In genomic region chr17:35428229-35428628, GRCh38 we compare ENCODE assay signal across 29 cellular contexts. TPM values are rescaled to one million over a fixed set of nuclear protein-coding genes. Genes with fewer than 3 reads are reported as not detected.
DNase-seq lines count a peak whose midpoint lies in the region; ATAC-seq and TF ChIP-seq lines count a peak whose summit lies in the region.
"Had no signal": no experiment of that assay in that cellular context is flagged by ENCODE, and none has a peak within 500 bp of the region (broad histone marks: within the 10 kb centered on the region; RNA-seq: fewer than 3 reads in every experiment).

No MANE protein-coding gene starts in this region.

- no peak overlapping the region for H3K27ac Mint-ChIP-seq in stimulated activated naive CD8-positive, alpha-beta T cell treated with anti-CD3 and anti-CD28 coated beads, Interleukin-15, amount 100 ng/mL, for 72 hours
- no peak overlapping the region for H3K27ac Mint-ChIP-seq in WTC11

- H3K27ac ChIP-seq in adipose tissue (ENCODE audit: low read depth, low read length): peak overlapping the region; percentile 2
- no peak overlapping the region for H3K27ac ChIP-seq in ovary
- H3K27ac ChIP-seq: brain microvascular endothelial cell, lower lobe of right lung, prostate gland, right lobe of liver, RWPE1, tibial artery had no signal

- no peaks in the 10 kb centered on the region for H3K27me3 Mint-ChIP-seq in stimulated activated naive CD8-positive, alpha-beta T cell treated with anti-CD3 and anti-CD28 coated beads, Interleukin-15, amount 100 ng/mL, for 72 hours
- peaks cover 52% of the 10 kb centered on the region for H3K27me3 Mint-ChIP-seq in WTC11 (ENCODE audit: low read depth)
- H3K27me3 Mint-ChIP-seq: naive thymus-derived CD4-positive, alpha-beta T cell had no signal

- POLR2A ChIA-PET in WTC11 (lab: Charles Lee): no interaction called here

- no peaks in the 10 kb centered on the region for H3K36me3 Mint-ChIP-seq in WTC11

- no peak for TF ChIP-seq POLR2A in ovary (IDR thresholded peaks at IDR 0.05)

- TF ChIP-seq CTCF in WTC11 (IDR thresholded peaks at IDR 0.05): no peak
- no peak for TF ChIP-seq CTCF in ovary (IDR thresholded peaks at IDR 0.05)

- CTCF ChIA-PET in WTC11 (lab: Charles Lee): no interaction called here

- DNase-seq in stimulated activated naive CD8-positive, alpha-beta T cell treated with anti-CD3 and anti-CD28 coated beads, Interleukin-15, amount 100 ng/mL, for 72 hours: no peak
- DNase-seq in stimulated activated naive CD8-positive, alpha-beta T cell treated with anti-CD3 and anti-CD28 coated beads, Interleukin-15, Interleukin-2, amounts not matched to agents 100 U/mL and 50 U/mL, for 24 hours: no peak
- DNase-seq in MV-4-11 (lab: John Stamatoyannopoulos, UW): peak; percentile 74
- no peak for DNase-seq in glomerular visceral epithelial cell (ENCODE audit: extremely low spot score)
- no peak for DNase-seq in WTC11 (ENCODE audit: low spot score)
- DNase-seq in ovary: no peak
- DNase-seq: activated gamma-delta T cell treated with Interleukin-2 at 50 U/mL for 16 hours; amniotic stem cell; brain microvascular endothelial cell; DMS79; GDM1; hippocampal formation; IMR-90; lower lobe of right lung; midbrain; naive thymus-derived CD4-positive, alpha-beta T cell; NCI-H1105 treated with DMSO at 0.1 percent for 48 hours; NCI-H187 treated with DMSO at 0.1 percent for 48 hours; NCI-H2171; NCI-H510A; nucleus accumbens; OCI-M1; right lobe of liver; stimulated activated CD8-positive, alpha-beta memory T cell treated with anti-CD3 and anti-CD28 coated beads, Interleukin-4, amount 100 ng/mL, for 48 hours; tibial artery had no signal

- intact Hi-C loops in ovary (cut with DNase I): loop anchor here in 1 of 4 donors (10.0 kb wide), 1 partner anchor 317 kb away; no protein-coding TSS in a partner anchor

- peak overlapping the region; percentile 11 to 29 for H3K4me3 Mint-ChIP-seq in stimulated activated naive CD8-positive, alpha-beta T cell treated with anti-CD3 and anti-CD28 coated beads, Interleukin-15, amount 100 ng/mL, for 72 hours
- H3K4me3 Mint-ChIP-seq in WTC11: no peak overlapping the region

- ATAC-seq in stimulated activated naive CD8-positive, alpha-beta T cell treated with anti-CD3 and anti-CD28 coated beads, Interleukin-15, amount 100 ng/mL, for 72 hours: peak; percentile 48
- no peak for ATAC-seq in stimulated activated naive CD8-positive, alpha-beta T cell treated with anti-CD3 and anti-CD28 coated beads, Interleukin-15, Interleukin-2, amounts not matched to agents 100 U/mL and 50 U/mL, for 24 hours
- ATAC-seq in WTC11: no peak
- ATAC-seq: activated CD4-positive, CD25-positive, alpha-beta regulatory T cell treated with anti-CD3 and anti-CD28 coated beads, Interleukin-2, amount 50 U/mL, for 24 hours; lower lobe of right lung; naive thymus-derived CD4-positive, alpha-beta T cell; right lobe of liver had no signal

- H3K4me1 ChIP-seq in ovary (ENCODE audit: insufficient read depth): peaks cover 8% of the 10 kb centered on the region
- H3K4me1 ChIP-seq: prostate gland had no signal

- 69 to 94% (median 70%) methylated on average over 2 of the region's 2 CpGs for WGBS in adipose tissue, 3 donors
- WGBS in ovary, 3 donors: 88 to 93% (median 93%) methylated on average over 2 of the region's 2 CpGs

- TF ChIP-seq EP300 in ovary (IDR thresholded peaks at IDR 0.05): no peak

- H3K9me3 ChIP-seq in ovary: no peaks in the 10 kb centered on the region
- H3K9me3 ChIP-seq: lower lobe of right lung, prostate gland, right lobe of liver, tibial artery had no signal

- H3K27me3 ChIP-seq in ovary: no peaks in the 10 kb centered on the region
- H3K27me3 ChIP-seq: brain microvascular endothelial cell, right lobe of liver, tibial artery had no signal

- H3K9me3 Mint-ChIP-seq in stimulated activated naive CD8-positive, alpha-beta T cell treated with anti-CD3 and anti-CD28 coated beads, Interleukin-15, amount 100 ng/mL, for 72 hours: no peaks in the 10 kb centered on the region
- no peaks in the 10 kb centered on the region for H3K9me3 Mint-ChIP-seq in WTC11
- H3K9me3 Mint-ChIP-seq: naive thymus-derived CD4-positive, alpha-beta T cell had no signal

- H3K4me1 Mint-ChIP-seq in stimulated activated naive CD8-positive, alpha-beta T cell treated with anti-CD3 and anti-CD28 coated beads, Interleukin-15, amount 100 ng/mL, for 72 hours: peaks cover 67% of the 10 kb centered on the region
- H3K4me1 Mint-ChIP-seq in WTC11: peaks cover 49% of the 10 kb centered on the region

- H3K4me3 ChIP-seq in ovary: no peak overlapping the region
- H3K4me3 ChIP-seq: lower lobe of right lung, prostate gland, right lobe of liver, tibial artery had no signal

- no peaks in the 10 kb centered on the region for H3K36me3 ChIP-seq in ovary
- H3K36me3 ChIP-seq: lower lobe of right lung, prostate gland, right lobe of liver, tibial artery had no signal

TF ChIP-seq in WTC11, 78 proteins besides CTCF, POLR2A, EP300 and RAD21 (continues in another document):
- TF ChIP-seq SMAD3 (CRISPR knock-in tag; IDR thresholded peaks at IDR 0.05; ENCODE audit: borderline replicate concordance) (no peak), GABPB1 (CRISPR knock-in tag; IDR thresholded peaks at IDR 0.05) (no peak), FOXP1 (CRISPR knock-in tag; IDR thresholded peaks at IDR 0.05; ENCODE audit: borderline replicate concordance) (no peak), SP1 (CRISPR knock-in tag; conservative IDR thresholded peaks at IDR 0.05) (no peak), RELA (CRISPR knock-in tag; IDR thresholded peaks at IDR 0.05; ENCODE audit: borderline replicate concordance) (no peak), ATF3 (CRISPR knock-in tag; conservative IDR thresholded peaks at IDR 0.05) (no peak)
- TF ChIP-seq, protein P1, sequence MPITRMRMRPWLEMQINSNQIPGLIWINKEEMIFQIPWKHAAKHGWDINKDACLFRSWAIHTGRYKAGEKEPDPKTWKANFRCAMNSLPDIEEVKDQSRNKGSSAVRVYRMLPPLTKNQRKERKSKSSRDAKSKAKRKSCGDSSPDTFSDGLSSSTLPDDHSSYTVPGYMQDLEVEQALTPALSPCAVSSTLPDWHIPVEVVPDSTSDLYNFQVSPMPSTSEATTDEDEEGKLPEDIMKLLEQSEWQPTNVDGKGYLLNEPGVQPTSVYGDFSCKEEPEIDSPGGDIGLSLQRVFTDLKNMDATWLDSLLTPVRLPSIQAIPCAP (CRISPR knock-in tag; IDR thresholded peaks at IDR 0.05): no peak
- TF ChIP-seq, protein P2, sequence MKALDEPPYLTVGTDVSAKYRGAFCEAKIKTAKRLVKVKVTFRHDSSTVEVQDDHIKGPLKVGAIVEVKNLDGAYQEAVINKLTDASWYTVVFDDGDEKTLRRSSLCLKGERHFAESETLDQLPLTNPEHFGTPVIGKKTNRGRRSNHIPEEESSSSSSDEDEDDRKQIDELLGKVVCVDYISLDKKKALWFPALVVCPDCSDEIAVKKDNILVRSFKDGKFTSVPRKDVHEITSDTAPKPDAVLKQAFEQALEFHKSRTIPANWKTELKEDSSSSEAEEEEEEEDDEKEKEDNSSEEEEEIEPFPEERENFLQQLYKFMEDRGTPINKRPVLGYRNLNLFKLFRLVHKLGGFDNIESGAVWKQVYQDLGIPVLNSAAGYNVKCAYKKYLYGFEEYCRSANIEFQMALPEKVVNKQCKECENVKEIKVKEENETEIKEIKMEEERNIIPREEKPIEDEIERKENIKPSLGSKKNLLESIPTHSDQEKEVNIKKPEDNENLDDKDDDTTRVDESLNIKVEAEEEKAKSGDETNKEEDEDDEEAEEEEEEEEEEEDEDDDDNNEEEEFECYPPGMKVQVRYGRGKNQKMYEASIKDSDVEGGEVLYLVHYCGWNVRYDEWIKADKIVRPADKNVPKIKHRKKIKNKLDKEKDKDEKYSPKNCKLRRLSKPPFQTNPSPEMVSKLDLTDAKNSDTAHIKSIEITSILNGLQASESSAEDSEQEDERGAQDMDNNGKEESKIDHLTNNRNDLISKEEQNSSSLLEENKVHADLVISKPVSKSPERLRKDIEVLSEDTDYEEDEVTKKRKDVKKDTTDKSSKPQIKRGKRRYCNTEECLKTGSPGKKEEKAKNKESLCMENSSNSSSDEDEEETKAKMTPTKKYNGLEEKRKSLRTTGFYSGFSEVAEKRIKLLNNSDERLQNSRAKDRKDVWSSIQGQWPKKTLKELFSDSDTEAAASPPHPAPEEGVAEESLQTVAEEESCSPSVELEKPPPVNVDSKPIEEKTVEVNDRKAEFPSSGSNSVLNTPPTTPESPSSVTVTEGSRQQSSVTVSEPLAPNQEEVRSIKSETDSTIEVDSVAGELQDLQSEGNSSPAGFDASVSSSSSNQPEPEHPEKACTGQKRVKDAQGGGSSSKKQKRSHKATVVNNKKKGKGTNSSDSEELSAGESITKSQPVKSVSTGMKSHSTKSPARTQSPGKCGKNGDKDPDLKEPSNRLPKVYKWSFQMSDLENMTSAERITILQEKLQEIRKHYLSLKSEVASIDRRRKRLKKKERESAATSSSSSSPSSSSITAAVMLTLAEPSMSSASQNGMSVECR (CRISPR knock-in tag; IDR thresholded peaks at IDR 0.05; ENCODE audit: borderline replicate concordance): no peak

RNA-seq across cellular contexts. Expression of gene SLFN12, which starts 4.1 kb away (rescaled TPM):
- polyA plus RNA-seq in adipose tissue (10 to 100 TPM in 1 of 3 donors, 1 to 10 TPM in 1, under 1 TPM in 1; 0.49 to 10.1 (median 4.4) TPM), ovary (10 to 100 TPM in 1 of 2 donors, 1 to 10 TPM in 1; 4.4 to 10.3 TPM)
- total RNA-seq in WTC11 (2021) (12.2 to 12.7 TPM (median 12.4 TPM) in 3 replicates), ovary (10 to 100 TPM in 2 of 7 donors, 1 to 10 TPM in 5; 7.0 to 11.3 (median 7.8) TPM)

RNA-seq across cellular contexts. Expression of gene SLFN13, which starts 20.3 kb away (rescaled TPM):
- polyA plus RNA-seq in adipose tissue (1 to 10 TPM in 2 of 3 donors, under 1 TPM in 1; 0.49 to 1.7 (median 1.2) TPM), ovary (1 to 10 TPM in 1 of 2 donors, under 1 TPM in 1; 0.99 to 6.4 TPM)
- total RNA-seq in WTC11 (2021) (19.7 to 22.1 TPM (median 20.8 TPM) in 3 replicates), ovary (10 to 100 TPM in 5 of 7 donors, 1 to 10 TPM in 2; 1.7 to 20.6 (median 14.4) TPM)

RNA-seq across cellular contexts. Expression of gene SLFN11, which starts 54.8 kb away (rescaled TPM):
- 10 to 100 TPM in 2 of 3 donors, 1 to 10 TPM in 1; 1.2 to 32.2 (median 19.2) TPM for polyA plus RNA-seq in adipose tissue
- 0.26 to 0.53 TPM (median 0.27 TPM) in 3 replicates for total RNA-seq in WTC11 (2021)
- total RNA-seq in ovary: 10 to 100 TPM; 27.7 to 75.0 (median 42.7) TPM
- 10 to 100 TPM in 1 of 2 donors, 1 to 10 TPM in 1; 9.6 to 36.0 TPM for polyA plus RNA-seq in ovary

Comparison
In these comparisons a context has a peak if more than half of its experiments do, and no peak if none do; other contexts are left out.
1. RNA of gene SLFN11, which starts 54.8 kb away (total RNA-seq): 27.7 to 75.0 TPM in ovary; 0.26 to 0.53 TPM in WTC11; every median in the first group is over 10 times any median in the second.